Comparison of ENCODE assay signal across 24 cellular contexts in genomic region chr5:145493435-145493834, GRCh38.
"Had no signal": no experiment of that assay in that cellular context is flagged by ENCODE, and none has a peak within 500 bp of the region (broad histone marks: within the 10 kb centered on the region; RNA-seq: fewer than 3 reads in every experiment).

No MANE protein-coding gene starts in this region.

- H3K4me1 ChIP-seq: psoas muscle, spleen, tibial nerve, upper lobe of right lung, vagina had no signal

- H3K27ac ChIP-seq: esophagus squamous epithelium, ovary, psoas muscle, sigmoid colon, spleen, thoracic aorta, tibial nerve, upper lobe of right lung, vagina had no signal

- H3K27me3 ChIP-seq: esophagus squamous epithelium, ovary, sigmoid colon, spleen, tibial nerve, upper lobe of right lung, vagina had no signal

- DNase-seq: effector CD8-positive, alpha-beta T cell; endodermal cell; esophagus squamous epithelium; head of caudate nucleus; kidney; natural killer cell; occipital lobe; ovary; posterior cingulate gyrus; psoas muscle; right cardiac atrium; sigmoid colon; spleen; stimulated activated CD4-positive, alpha-beta T cell treated with anti-CD3 and anti-CD28 coated beads, Interleukin-15, amount 100 ng/mL, for 24 hours; stimulated activated CD4-positive, alpha-beta T cell treated with anti-CD3 and anti-CD28 coated beads, Interleukin-2, amount 100 ng/mL, for 48 hours; stimulated activated naive B cell treated with anti-CD40 and anti-IgM and Interleukin-4, amounts not matched to agents 10 μg/mL and 1 μg/mL and 100 μg/mL, for 72 hours; upper lobe of right lung had no signal

- FAIRE-seq: colon, frontal cortex, kidney had no signal

- H3K36me3 ChIP-seq: esophagus squamous epithelium, ovary, sigmoid colon, spleen, thoracic aorta, tibial nerve, upper lobe of right lung, vagina had no signal

- H3K9me3 ChIP-seq: esophagus squamous epithelium, ovary, psoas muscle, sigmoid colon, thoracic aorta, tibial nerve, vagina had no signal

- ATAC-seq: left lobe of liver; natural killer cell; psoas muscle; right cardiac atrium; stimulated activated naive B cell treated with anti-CD40 and anti-IgM and Interleukin-4, amounts not matched to agents 10 μg/mL and 1 μg/mL and 100 μg/mL, for 72 hours; upper lobe of right lung had no signal

- H3K4me3 ChIP-seq: esophagus squamous epithelium, lung, ovary, psoas muscle, sigmoid colon, spleen, thoracic aorta, tibial nerve, upper lobe of right lung, vagina had no signal
